In the genomic region with DNA sequence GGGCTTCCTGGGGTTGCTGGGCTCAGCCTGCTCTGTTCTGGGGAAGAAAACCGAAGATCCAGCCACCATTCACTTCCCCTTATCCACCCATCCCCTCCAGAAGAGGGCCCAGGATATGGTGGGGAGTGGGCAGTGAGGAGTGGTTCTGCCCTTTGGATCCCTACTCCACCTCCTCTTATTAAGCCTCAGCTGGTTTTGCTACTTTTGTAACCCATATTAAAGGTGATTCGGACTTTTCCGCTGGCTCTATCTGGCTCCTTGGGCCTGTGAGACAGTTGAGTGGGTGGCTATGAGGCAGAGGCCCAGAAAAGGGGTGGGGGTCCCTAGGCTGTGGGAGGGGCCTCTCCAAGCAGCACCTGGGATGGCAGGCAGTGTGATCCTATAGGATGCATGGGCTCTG, we compare ENCODE assay signal across 27 cellular contexts. TPM values are rescaled to one million over a fixed set of nuclear protein-coding genes. Genes with fewer than 3 reads are reported as not detected.
DNase-seq lines count a peak whose midpoint lies in the region; ATAC-seq and TF ChIP-seq lines count a peak whose summit lies in the region.
"Had no signal": no experiment of that assay in that cellular context is flagged by ENCODE, and none has a peak within 500 bp of the region (broad histone marks: within the 10 kb centered on the region; RNA-seq: fewer than 3 reads in every experiment).

No MANE protein-coding gene starts in this region.

- WGBS in thyroid gland, 2 donors: 84 to 98% methylated on average over 3 of the region's 3 CpGs

- no peak for ATAC-seq in CD8-positive, alpha-beta T cell
- no peak for ATAC-seq in central memory CD8-positive, alpha-beta T cell (replicated peaks; ENCODE audit: extremely low read depth, poor library complexity, severe bottlenecking)
- ATAC-seq: activated CD4-positive, alpha-beta T cell treated with anti-CD3 and anti-CD28 coated beads for 36 hours; activated T-cell treated with anti-CD3 and anti-CD28 coated beads, Interleukin-2, amount 50 U/mL, for 4 hours; left lung; right cardiac atrium had no signal

- peaks cover 29% of the 10 kb centered on the region for H3K4me1 Mint-ChIP-seq in CD8-positive, alpha-beta T cell (ENCODE audit: low read depth)
- H3K4me1 Mint-ChIP-seq in central memory CD8-positive, alpha-beta T cell: peaks cover 30% of the 10 kb centered on the region

- no peaks in the 10 kb centered on the region for H3K9me3 Mint-ChIP-seq in CD8-positive, alpha-beta T cell
- no peaks in the 10 kb centered on the region for H3K9me3 Mint-ChIP-seq in central memory CD8-positive, alpha-beta T cell
- H3K9me3 Mint-ChIP-seq: activated T-cell treated with anti-CD3 and anti-CD28 coated beads, Interleukin-2, amount 50 U/mL, for 4 hours; memory B cell had no signal

- intact Hi-C loops in CD8-positive, alpha-beta T cell (cut with DNase I, micrococcal nuclease): loop anchor here in 1 of 2 experiments (10.0 kb wide), 1 partner anchor 52 kb away; no protein-coding TSS in a partner anchor
- intact Hi-C loops in thyroid gland (cut with DNase I): no loop called here

- TF ChIP-seq CTCF in CD8-positive, alpha-beta T cell (IDR thresholded peaks at IDR 0.05): no peak
- no peak for TF ChIP-seq CTCF in neutrophil (IDR thresholded peaks at IDR 0.05)
- TF ChIP-seq CTCF in thyroid gland (IDR thresholded peaks at IDR 0.05): no peak

- no peak overlapping the region for H3K9ac ChIP-seq in BLaER1

- H3K27ac ChIP-seq in BLaER1 (peak overlapping the region; percentile 95), neutrophil (peak overlapping the region; percentile 43), thyroid gland (no peak overlapping the region)
- no peak overlapping the region for H3K27ac ChIP-seq in CD8-positive, alpha-beta T cell (ENCODE audit: low read depth, low read length)
- H3K27ac ChIP-seq: breast epithelium, epithelial cell of prostate, left lung, transverse colon had no signal

- H3K4me3 ChIP-seq in BLaER1 (no peak overlapping the region), neutrophil (ENCODE audit: low read depth in 1 of 2, low read length in 1 of 2) (no peak overlapping the region), thyroid gland (replicated peaks in 1 of 3) (no peak overlapping the region)
- no peak overlapping the region for H3K4me3 ChIP-seq in CD8-positive, alpha-beta T cell (ENCODE audit: low read depth, low read length)
- H3K4me3 ChIP-seq: breast epithelium, left lung, smooth muscle cell, transverse colon had no signal

- 0 out of 2 replicates have a peak overlapping the region, but pooled peaks have one; percentile 91 for H3K4me2 ChIP-seq in BLaER1
- H3K4me2 ChIP-seq: smooth muscle cell had no signal

- peak overlapping the region; percentile 83 for H3K27ac Mint-ChIP-seq in CD8-positive, alpha-beta T cell
- H3K27ac Mint-ChIP-seq in central memory CD8-positive, alpha-beta T cell (ENCODE audit: low read depth): peak overlapping the region; percentile 35

- CTCF ChIA-PET in CD8-positive, alpha-beta T cell (lab: Charles Lee): interaction anchor here (0.9 kb wide), 1 partner anchor 15 kb away, joined by 3 read pairs; no protein-coding TSS in a partner anchor

- H3K36me3 ChIP-seq in BLaER1 (peaks cover 35% of the 10 kb centered on the region), neutrophil (peaks cover 83% of the 10 kb centered on the region), thyroid gland (peaks cover 4 to 8% of the 10 kb centered on the region in 2 donors)
- peaks cover 17% of the 10 kb centered on the region for H3K36me3 ChIP-seq in CD8-positive, alpha-beta T cell (ENCODE audit: insufficient read depth, low read length)

- H3K4me3 Mint-ChIP-seq in CD8-positive, alpha-beta T cell: no peak overlapping the region
- H3K4me3 Mint-ChIP-seq in central memory CD8-positive, alpha-beta T cell: no peak overlapping the region
- H3K4me3 Mint-ChIP-seq: activated CD4-positive, alpha-beta T cell treated with anti-CD3 and anti-CD28 coated beads for 36 hours; activated naive CD8-positive, alpha-beta T cell; activated T-cell treated with anti-CD3 and anti-CD28 coated beads, Interleukin-2, amount 50 U/mL, for 4 hours; memory B cell had no signal

- no peaks in the 10 kb centered on the region for H3K9me3 ChIP-seq in BLaER1
- H3K9me3 ChIP-seq in CD8-positive, alpha-beta T cell (ENCODE audit: low read length): no peaks in the 10 kb centered on the region
- H3K9me3 ChIP-seq in neutrophil: no peaks in the 10 kb centered on the region
- H3K9me3 ChIP-seq in thyroid gland: no peaks in the 10 kb centered on the region
- H3K9me3 ChIP-seq: breast epithelium, left lung, transverse colon had no signal

- H3K4me1 ChIP-seq in BLaER1 (peaks cover 97% of the 10 kb centered on the region), neutrophil (ENCODE audit: control insufficient read depth in 1 of 2, insufficient read depth in 1 of 2, low read depth in 1 of 2, low read length in 1 of 2) (peaks cover 19 to 30% of the 10 kb centered on the region in 2 experiments), thyroid gland (peaks cover 17 to 19% of the 10 kb centered on the region in 2 donors)
- H3K4me1 ChIP-seq in CD8-positive, alpha-beta T cell (ENCODE audit: insufficient read depth, low read length): peaks cover 25% of the 10 kb centered on the region
- H3K4me1 ChIP-seq: breast epithelium had no signal

- no peaks in the 10 kb centered on the region for H3K27me3 ChIP-seq in BLaER1
- H3K27me3 ChIP-seq in CD8-positive, alpha-beta T cell (ENCODE audit: insufficient read depth, low read length): no peaks in the 10 kb centered on the region
- no peaks in the 10 kb centered on the region for H3K27me3 ChIP-seq in neutrophil
- H3K27me3 ChIP-seq in thyroid gland: no peaks in the 10 kb centered on the region
- H3K27me3 ChIP-seq: breast epithelium, left lung, transverse colon had no signal

- DNase-seq in CD8-positive, alpha-beta T cell: no peak
- DNase-seq in central memory CD8-positive, alpha-beta T cell (ENCODE audit: low spot score in 2 of 2): no peak
- DNase-seq in thyroid gland (no peak), hepatic stellate cell (ENCODE audit: low spot score) (no peak), SW480 (ENCODE audit: low spot score) (no peak), NCI-H187 (lab: John Stamatoyannopoulos, UW) (no peak)
- DNase-seq: activated CD4-positive, alpha-beta T cell treated with anti-CD3 and anti-CD28 coated beads for 36 hours; activated T-cell treated with anti-CD3 and anti-CD28 coated beads, Interleukin-2, amount 50 U/mL, for 4 hours; DMS79 treated with DMSO at 0.1 percent for 48 hours; GF-D8; glutamatergic neuron; HCEC 1CT; NCI-H1417 treated with DMSO at 0.1 percent for 48 hours; NCI-H2081; NCI-H226; NCI-H69; Right ventricle myocardium superior; transverse colon had no signal

- no peaks in the 10 kb centered on the region for H4K20me1 ChIP-seq in BLaER1

- no peaks in the 10 kb centered on the region for H3K27me3 Mint-ChIP-seq in CD8-positive, alpha-beta T cell (ENCODE audit: low read depth)
- H3K27me3 Mint-ChIP-seq in central memory CD8-positive, alpha-beta T cell: no peaks in the 10 kb centered on the region
- H3K27me3 Mint-ChIP-seq: activated CD4-positive, alpha-beta T cell treated with anti-CD3 and anti-CD28 coated beads for 36 hours; activated naive CD8-positive, alpha-beta T cell; memory B cell had no signal

- TF ChIP-seq POLR2A in thyroid gland (IDR thresholded peaks at IDR 0.05): no peak

- POLR2A ChIA-PET in CD8-positive, alpha-beta T cell (lab: Charles Lee): no interaction called here

- peaks cover 40% of the 10 kb centered on the region for H3K36me3 Mint-ChIP-seq in CD8-positive, alpha-beta T cell
- peaks cover 48% of the 10 kb centered on the region for H3K36me3 Mint-ChIP-seq in central memory CD8-positive, alpha-beta T cell (ENCODE audit: insufficient read depth)

RNA-seq across cellular contexts. Expression of gene NBEAL2, which starts 33.8 kb away (rescaled TPM):
- total RNA-seq in CD8-positive, alpha-beta T cell: 100 to 1,000 TPM; 187 to 201 TPM
- total RNA-seq in thyroid gland: 10 to 100 TPM; 19.4 to 38.6 (median 27.5) TPM

RNA-seq across cellular contexts. Expression of gene CCDC12, which starts 36.7 kb away (rescaled TPM):
- 100 to 1,000 TPM in 1 of 2 experiments, 10 to 100 TPM in 1; 99.9 to 107 TPM for total RNA-seq in CD8-positive, alpha-beta T cell
- 10 to 100 TPM; 43.2 to 60.6 (median 51.8) TPM for total RNA-seq in thyroid gland

Comparison
In these comparisons a context has a peak if more than half of its experiments do, and no peak if none do; other contexts are left out.
1. H3K27ac ChIP-seq: peak in BLaER1 (single experiment) and neutrophil (single experiment); none in CD8-positive, alpha-beta T cell (single experiment) and thyroid gland (0 of 3).
2. RNA of gene NBEAL2, which starts 33.8 kb away (total RNA-seq): 187 to 201 TPM in CD8-positive, alpha-beta T cell; 19.4 to 38.6 TPM in thyroid gland; every median in the first group is over 4 times any median in the second.